8 cellular contexts compared by ENCODE assay signal in the genomic region with DNA sequence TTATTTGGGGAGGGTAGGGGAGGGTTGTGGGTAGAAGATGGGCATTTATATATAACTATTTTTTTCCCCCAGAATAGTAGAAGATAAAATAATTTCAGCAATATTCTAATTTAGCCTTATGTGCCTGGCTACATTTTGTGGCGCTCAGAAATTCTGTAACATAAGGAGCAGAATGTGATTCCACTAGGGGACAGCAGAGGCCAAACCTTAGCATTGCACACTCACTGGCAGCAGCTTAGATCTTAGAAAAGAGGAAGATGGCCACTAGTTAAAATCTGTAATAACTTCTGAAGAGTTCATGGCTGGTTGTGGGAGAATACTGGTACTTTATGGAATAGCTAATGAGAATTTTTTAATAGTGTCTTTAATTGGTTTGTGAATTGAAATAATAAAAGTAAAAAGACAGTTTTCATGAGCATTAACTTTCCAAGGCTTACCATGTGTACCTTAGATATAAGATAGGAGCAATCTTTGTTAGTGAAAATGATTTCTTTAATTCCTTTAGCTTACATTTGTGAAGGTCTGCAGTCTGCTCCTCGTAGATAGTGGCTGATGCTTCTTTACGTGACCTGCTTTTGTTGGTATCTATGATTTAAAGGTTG. TPM values are rescaled to one million over a fixed set of nuclear protein-coding genes. Genes with fewer than 3 reads are reported as not detected.
DNase-seq lines count a peak whose midpoint lies in the region; ATAC-seq and TF ChIP-seq lines count a peak whose summit lies in the region.

No MANE protein-coding gene starts in this region.

- no peak overlapping the region for H3K27ac ChIP-seq in stomach

- peak; percentile 83 for ATAC-seq in GM18499 (IDR thresholded peaks at IDR 0.05; ENCODE audit: insufficient read depth, unreplicated experiment)
- peak; percentile 83 for ATAC-seq in HG02798 (IDR thresholded peaks at IDR 0.05; ENCODE audit: poor library complexity, unreplicated experiment)

- no peaks in the 10 kb centered on the region for H3K27me3 ChIP-seq in stomach

- 53 to 70% methylated on average over 3 of the region's 3 CpGs for WGBS in lower leg skin, 2 donors
- 41 to 64% (median 55%) methylated on average over 3 of the region's 3 CpGs for WGBS in stomach, 5 donors

- no peak for TF ChIP-seq EP300 in stomach (IDR thresholded peaks at IDR 0.05)

- H3K36me3 ChIP-seq in stomach, result peaks cover 11 to 49% (median 45%) of the 10 kb centered on the region in 4 donors

- TF ChIP-seq POLR2A in lower leg skin (IDR thresholded peaks at IDR 0.05) (no peak), stomach (IDR thresholded peaks at IDR 0.05) (no peak)

- peaks cover 0 to 9% (median 4%) of the 10 kb centered on the region in 4 donors for H3K4me1 ChIP-seq in stomach

- no peaks in the 10 kb centered on the region for H3K9me3 ChIP-seq in stomach

- intact Hi-C loops in lower leg skin (cut with DNase I; ENCODE audit: low total_unique reads) (no loop called here), stomach (cut with DNase I; ENCODE audit: low total_unique reads) (no loop called here)

- H3K4me3 ChIP-seq in lower leg skin (ENCODE audit: low read depth, poor library complexity, severe bottlenecking) (no peak overlapping the region), stomach (no peak overlapping the region)

- DNase-seq in AG20443 (ENCODE audit: low spot score) (peak; percentile 79), NCI-H128 (lab: John Stamatoyannopoulos, UW; ENCODE audit: unreplicated experiment) (peak; percentile 5), SW480 (ENCODE audit: low spot score) (peak; percentile 62), dermis blood vessel endothelial cell (peak; percentile 89), lower leg skin (ENCODE audit: low spot score in 2 of 2) (peak in 1 of 2 donors; percentile 56), stomach (peak; percentile 44)

- TF ChIP-seq CTCF in lower leg skin (IDR thresholded peaks at IDR 0.05) (peak in 2 of 3 donors; percentile 39 to 43), stomach (IDR thresholded peaks at IDR 0.05) (peak in 5 of 7 experiments; percentile 46 to 81 (median 70))

RNA-seq across cellular contexts. Expression of a gene that starts 33.1 kb away (rescaled TPM):
- total RNA-seq in dermis blood vessel endothelial cell (36.9 and 64.0 TPM in 2 replicates), lower leg skin (10 to 100 TPM; 18.4 to 33.5 (median 22.2) TPM), stomach (10 to 100 TPM; 11.6 to 22.6 (median 16.5) TPM)
- polyA plus RNA-seq in stomach, result 10 to 100 TPM; 13.4 to 20.8 (median 18.8) TPM
